9 cellular contexts compared by ENCODE assay signal in the genomic region with DNA sequence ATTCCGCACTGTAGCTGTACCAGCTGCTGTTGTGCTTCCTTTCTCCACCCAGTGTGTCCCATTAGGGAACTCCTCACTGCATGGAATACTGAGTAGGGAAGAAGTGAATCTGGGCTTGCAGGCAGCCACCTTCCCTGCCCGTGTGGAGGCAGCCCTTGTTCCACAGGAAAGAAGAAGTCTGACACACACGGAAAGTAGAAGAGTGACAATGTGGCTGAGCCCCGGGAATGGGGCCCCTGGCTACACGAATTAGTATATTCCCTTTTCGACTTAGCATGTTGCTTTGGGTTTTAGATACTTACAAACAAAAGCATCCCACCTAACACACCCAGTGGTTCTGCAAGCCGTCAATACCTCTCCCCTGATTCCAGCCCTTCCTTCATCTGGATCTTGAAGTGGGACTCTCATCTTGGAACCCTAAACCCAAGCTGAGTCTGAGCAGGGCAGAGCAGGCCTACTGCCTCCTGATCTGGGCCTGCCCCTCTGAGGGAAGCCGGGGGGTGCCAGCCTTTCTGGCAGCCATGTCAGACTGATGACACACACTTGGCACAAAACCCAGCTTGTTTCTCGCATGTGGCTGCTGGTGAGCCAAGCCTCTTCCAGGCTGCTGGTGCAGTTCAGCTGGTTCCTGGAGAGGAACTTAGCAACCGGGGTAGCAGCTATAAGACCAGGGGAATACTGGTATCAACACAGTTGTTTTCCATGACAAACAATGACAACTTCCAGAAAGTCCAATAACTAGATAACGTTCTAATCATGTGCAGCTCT.
A peak's percentile ranks its signal among the peaks of the same experiment; 100 is the strongest.
DNase-seq lines count a peak whose midpoint lies in the region; ATAC-seq lines count a peak whose summit lies in the region.
"Had no signal": no experiment of that assay in that cellular context is flagged by ENCODE, and none has a peak within 500 bp of the region (broad histone marks: within the 10 kb centered on the region; RNA-seq: fewer than 3 reads in every experiment).

No MANE protein-coding gene starts in this region.

- H3K27ac ChIP-seq in caudate nucleus (ENCODE audit: low read depth, low read length), result peak overlapping the region; percentile 45

- ATAC-seq in left lobe of liver, result peak; percentile 32
- ATAC-seq in HG03432 (IDR thresholded peaks at IDR 0.05; ENCODE audit: unreplicated experiment), result no peak

- DNase-seq in NCI-H2029 (lab: John Stamatoyannopoulos, UW), result peak; percentile 42
- DNase-seq in NCI-H2029 treated with DMSO at 0.1 percent for 48 hours (lab: John Stamatoyannopoulos, UW), result no peak
- peak in 59 of 61 donors; percentile 14 to 85 (median 58) for DNase-seq in caudate nucleus (lab: John Stamatoyannopoulos, UW)
- no peak for DNase-seq in left lobe of liver (ENCODE audit: low spot score)
- DNase-seq in ureter (ENCODE audit: low spot score), result peak; percentile 83
- no peak for DNase-seq in NOMO-1 treated with DMSO at 0.1 percent for 48 hours (lab: John Stamatoyannopoulos, UW; ENCODE audit: unreplicated experiment)
- no peak for DNase-seq in iPS-NIHi11 (ENCODE audit: low spot score)
- DNase-seq: NCI-H1436 treated with DMSO at 0.1 percent for 48 hours had no signal

Comparison
In these comparisons a context has a peak if more than half of its experiments do, and no peak if none do; other contexts are left out.
1. DNase-seq: peak in NCI-H2029 (single experiment), caudate nucleus (59 of 61) and ureter (single experiment); none in NCI-H2029 treated with DMSO at 0.1 percent for 48 hours (single experiment), left lobe of liver (single experiment), NOMO-1 treated with DMSO at 0.1 percent for 48 hours (single experiment) and iPS-NIHi11 (single experiment).